10 cellular contexts compared by ENCODE assay signal in genomic region chr13:33227927-33228644, GRCh38. TPM values are rescaled to one million over a fixed set of nuclear protein-coding genes. Genes with fewer than 3 reads are reported as not detected.
DNase-seq lines count a peak whose midpoint lies in the region; ATAC-seq and TF ChIP-seq lines count a peak whose summit lies in the region.
"Had no signal": no experiment of that assay in that cellular context is flagged by ENCODE, and none has a peak within 500 bp of the region (broad histone marks: within the 10 kb centered on the region; RNA-seq: fewer than 3 reads in every experiment).

No MANE protein-coding gene starts in this region.

- no peak for DNase-seq in Right ventricle myocardium superior
- no peak for DNase-seq in cardiac septum (ENCODE audit: low spot score)
- DNase-seq in MCF 10A (ENCODE audit: unreplicated experiment) = no peak
- no peak for DNase-seq in mucosa of descending colon
- no peak for DNase-seq in GDM1 (lab: John Stamatoyannopoulos, UW)
- no peak for DNase-seq in activated T-helper 1 cell treated with anti-CD3 and anti-CD28 coated beads, Interleukin-12 subunit alpha, Interleukin-12 subunit beta, Interleukin-2, Interleukin-4 antibody, amounts not matched to agents 30 ng/mL and 10 ng/mL and 1 ng/mL, durations not matched to agents 14 hours and 24 hours and 36 hours (ENCODE audit: low spot score)
- no peak for DNase-seq in activated CD8-positive, alpha-beta T cell treated with anti-CD3 and anti-CD28 coated beads for 36 hours
- DNase-seq: esophagus squamous epithelium had no signal

- H3K27me3 Mint-ChIP-seq in MCF 10A (ENCODE audit: insufficient read depth, unreplicated experiment) = no peaks in the 10 kb centered on the region
- no peaks in the 10 kb centered on the region for H3K27me3 Mint-ChIP-seq in activated T-helper 1 cell treated with anti-CD3 and anti-CD28 coated beads, Interleukin-12 subunit alpha, Interleukin-12 subunit beta, Interleukin-2, Interleukin-4 antibody, amounts not matched to agents 30 ng/mL and 10 ng/mL and 1 ng/mL, durations not matched to agents 14 hours and 24 hours and 36 hours (ENCODE audit: insufficient read depth)
- H3K27me3 Mint-ChIP-seq in activated CD8-positive, alpha-beta T cell treated with anti-CD3 and anti-CD28 coated beads for 36 hours = peaks cover 3% of the 10 kb centered on the region
- H3K27me3 Mint-ChIP-seq: central memory CD8-positive, alpha-beta T cell had no signal

- peak; percentile 41 for ATAC-seq in Right ventricle myocardium superior (ENCODE audit: poor library complexity)
- peak; percentile 27 for ATAC-seq in mucosa of descending colon
- no peak for ATAC-seq in activated CD8-positive, alpha-beta T cell treated with anti-CD3 and anti-CD28 coated beads for 36 hours
- no peak for ATAC-seq in GM21825 (IDR thresholded peaks at IDR 0.05; ENCODE audit: unreplicated experiment)

- H3K36me3 Mint-ChIP-seq in MCF 10A (ENCODE audit: insufficient read depth, unreplicated experiment) = peaks cover 35% of the 10 kb centered on the region
- H3K36me3 Mint-ChIP-seq in activated T-helper 1 cell treated with anti-CD3 and anti-CD28 coated beads, Interleukin-12 subunit alpha, Interleukin-12 subunit beta, Interleukin-2, Interleukin-4 antibody, amounts not matched to agents 30 ng/mL and 10 ng/mL and 1 ng/mL, durations not matched to agents 14 hours and 24 hours and 36 hours (ENCODE audit: low read depth) = peaks cover 2% of the 10 kb centered on the region
- H3K36me3 Mint-ChIP-seq in activated CD8-positive, alpha-beta T cell treated with anti-CD3 and anti-CD28 coated beads for 36 hours (ENCODE audit: low read depth) = no peaks in the 10 kb centered on the region

- CTCF ChIA-PET in MCF 10A (lab: Yijun Ruan, JAX) = interaction anchor here (0.5 to 3.6 kb wide), 22 partner anchors 8 to 1138 kb away, joined by 3 to 27 read pairs (median 4); partner anchors contain the start of gene STARD13
- CTCF ChIA-PET in activated CD8-positive, alpha-beta T cell treated with anti-CD3 and anti-CD28 coated beads for 36 hours (lab: Charles Lee) = interaction anchor here (0.7 to 4.6 kb wide), 12 partner anchors 12 to 496 kb away, joined by 3 to 23 read pairs (median 4); no protein-coding TSS in a partner anchor

- POLR2A ChIA-PET in MCF 10A (lab: Yijun Ruan, JAX) = interaction anchor here (0.8 to 11.7 kb wide), 10 partner anchors 8 to 494 kb away, joined by 3 to 97 read pairs (median 4); partner anchors contain the start of gene STARD13
- POLR2A ChIA-PET in activated CD8-positive, alpha-beta T cell treated with anti-CD3 and anti-CD28 coated beads for 36 hours (lab: Charles Lee) = no interaction called here

- H3K9me3 Mint-ChIP-seq in MCF 10A (ENCODE audit: unreplicated experiment) = peaks cover 7% of the 10 kb centered on the region
- peaks cover 9% of the 10 kb centered on the region for H3K9me3 Mint-ChIP-seq in activated T-helper 1 cell treated with anti-CD3 and anti-CD28 coated beads, Interleukin-12 subunit alpha, Interleukin-12 subunit beta, Interleukin-2, Interleukin-4 antibody, amounts not matched to agents 30 ng/mL and 10 ng/mL and 1 ng/mL, durations not matched to agents 14 hours and 24 hours and 36 hours
- no peaks in the 10 kb centered on the region for H3K9me3 Mint-ChIP-seq in activated CD8-positive, alpha-beta T cell treated with anti-CD3 and anti-CD28 coated beads for 36 hours

- H3K4me1 ChIP-seq in mucosa of descending colon (ENCODE audit: low read depth) = peaks cover 13% of the 10 kb centered on the region

- peaks cover 44% of the 10 kb centered on the region for H3K4me1 Mint-ChIP-seq in MCF 10A (ENCODE audit: insufficient read depth, unreplicated experiment)
- peaks cover 12% of the 10 kb centered on the region for H3K4me1 Mint-ChIP-seq in activated T-helper 1 cell treated with anti-CD3 and anti-CD28 coated beads, Interleukin-12 subunit alpha, Interleukin-12 subunit beta, Interleukin-2, Interleukin-4 antibody, amounts not matched to agents 30 ng/mL and 10 ng/mL and 1 ng/mL, durations not matched to agents 14 hours and 24 hours and 36 hours (ENCODE audit: low read depth)
- H3K4me1 Mint-ChIP-seq in activated CD8-positive, alpha-beta T cell treated with anti-CD3 and anti-CD28 coated beads for 36 hours (ENCODE audit: low read depth) = peaks cover 3% of the 10 kb centered on the region
- H3K4me1 Mint-ChIP-seq: central memory CD8-positive, alpha-beta T cell had no signal

- H3K9me3 ChIP-seq in mucosa of descending colon = peaks cover 4% of the 10 kb centered on the region

- H3K4me3 Mint-ChIP-seq in MCF 10A (ENCODE audit: unreplicated experiment) = peak overlapping the region; percentile 2
- H3K4me3 Mint-ChIP-seq in activated T-helper 1 cell treated with anti-CD3 and anti-CD28 coated beads, Interleukin-12 subunit alpha, Interleukin-12 subunit beta, Interleukin-2, Interleukin-4 antibody, amounts not matched to agents 30 ng/mL and 10 ng/mL and 1 ng/mL, durations not matched to agents 14 hours and 24 hours and 36 hours = no peak overlapping the region
- no peak overlapping the region for H3K4me3 Mint-ChIP-seq in activated CD8-positive, alpha-beta T cell treated with anti-CD3 and anti-CD28 coated beads for 36 hours
- H3K4me3 Mint-ChIP-seq: central memory CD8-positive, alpha-beta T cell had no signal

- H3K4me3 ChIP-seq in mucosa of descending colon = no peak overlapping the region
- H3K4me3 ChIP-seq: esophagus squamous epithelium had no signal

- TF ChIP-seq CTCF in MCF 10A (IDR thresholded peaks at IDR 0.05; ENCODE audit: unreplicated experiment) = no peak
- TF ChIP-seq CTCF in mucosa of descending colon (IDR thresholded peaks at IDR 0.05) = no peak
- TF ChIP-seq CTCF in activated CD8-positive, alpha-beta T cell treated with anti-CD3 and anti-CD28 coated beads for 36 hours (IDR thresholded peaks at IDR 0.05) = no peak

- peak overlapping the region; percentile 46 for H3K27ac Mint-ChIP-seq in MCF 10A (ENCODE audit: low read depth, unreplicated experiment)
- H3K27ac Mint-ChIP-seq in activated T-helper 1 cell treated with anti-CD3 and anti-CD28 coated beads, Interleukin-12 subunit alpha, Interleukin-12 subunit beta, Interleukin-2, Interleukin-4 antibody, amounts not matched to agents 30 ng/mL and 10 ng/mL and 1 ng/mL, durations not matched to agents 14 hours and 24 hours and 36 hours = no peak overlapping the region
- H3K27ac Mint-ChIP-seq in activated CD8-positive, alpha-beta T cell treated with anti-CD3 and anti-CD28 coated beads for 36 hours = no peak overlapping the region

- no TSS peak for BruUV-seq in MCF 10A (replicated peaks; lab: Mats Ljungman, UMichigan)

- no peaks in the 10 kb centered on the region for H3K36me3 ChIP-seq in mucosa of descending colon (ENCODE audit: low read depth)

- intact Hi-C loops in Right ventricle myocardium superior (cut with DNase I) = no loop called here
- intact Hi-C loops in cardiac septum (cut with DNase I) = loop anchor here (2.0 to 5.0 kb wide), 2 partner anchors 57 to 314 kb away; partner anchors contain the start of gene STARD13
- intact Hi-C loops in MCF 10A (cut with micrococcal nuclease) = loop anchor here (1.0 to 10.0 kb wide), 6 partner anchors 57 to 643 kb away; partner anchors contain the start of genes PDS5B and STARD13
- intact Hi-C loops in mucosa of descending colon (cut with DNase I, micrococcal nuclease) = loop anchor here in 1 of 2 donors (5.0 kb wide), 1 partner anchor 214 kb away; no protein-coding TSS in a partner anchor
- intact Hi-C loops in activated T-helper 1 cell treated with anti-CD3 and anti-CD28 coated beads, Interleukin-12 subunit alpha, Interleukin-12 subunit beta, Interleukin-2, Interleukin-4 antibody, amounts not matched to agents 30 ng/mL and 10 ng/mL and 1 ng/mL, durations not matched to agents 14 hours and 24 hours and 36 hours (cut with micrococcal nuclease) = loop anchor here (1.0 to 5.0 kb wide), 4 partner anchors 314 to 1934 kb away; no protein-coding TSS in a partner anchor
- intact Hi-C loops in activated CD8-positive, alpha-beta T cell treated with anti-CD3 and anti-CD28 coated beads for 36 hours (cut with micrococcal nuclease) = loop anchor here (5.0 kb wide), 2 partner anchors 314 to 494 kb away; no protein-coding TSS in a partner anchor

RNA-seq across cellular contexts. Expression of gene STARD13, which starts 57.5 kb away (rescaled TPM):
- 36.4 TPM for total RNA-seq in Right ventricle myocardium superior
- total RNA-seq in cardiac septum = 26.9 TPM
- total RNA-seq in MCF 10A (2022) = 26.3 and 31.9 TPM in 2 replicates
- 10 to 100 TPM; 34.5 to 92.4 (median 35.2) TPM for total RNA-seq in mucosa of descending colon
- 6.9 and 7.2 TPM in 2 replicates for total RNA-seq in activated T-helper 1 cell treated with anti-CD3 and anti-CD28 coated beads, Interleukin-12 subunit alpha, Interleukin-12 subunit beta, Interleukin-2, Interleukin-4 antibody, amounts not matched to agents 30 ng/mL and 10 ng/mL and 1 ng/mL, durations not matched to agents 14 hours and 24 hours and 36 hours
- total RNA-seq in activated CD8-positive, alpha-beta T cell treated with anti-CD3 and anti-CD28 coated beads for 36 hours = not detected

Comparison
In these comparisons a context has a peak if more than half of its experiments do, and no peak if none do; other contexts are left out.
1. ATAC-seq: peak in Right ventricle myocardium superior (single experiment) and mucosa of descending colon (single experiment); none in activated CD8-positive, alpha-beta T cell treated with anti-CD3 and anti-CD28 coated beads for 36 hours (single experiment) and GM21825 (single experiment).